In genomic region chr22:20156611-20157415, GRCh38 we compare ENCODE assay signal across 8 cellular contexts. TPM values are rescaled to one million over a fixed set of nuclear protein-coding genes. Genes with fewer than 3 reads are reported as not detected.
DNase-seq lines count a peak whose midpoint lies in the region; ATAC-seq, FAIRE-seq and TF ChIP-seq lines count a peak whose summit lies in the region.

No MANE protein-coding gene starts in this region.

- in situ Hi-C loops in GM13977 (cut with MboI; ENCODE audit: low pct_unique_long_range_greater_than_20kb, low sequenced_read_pairs, unreplicated experiment): loop anchor here (10.0 kb wide), 1 partner anchor 138 kb away; no protein-coding TSS in a partner anchor
- in situ Hi-C loops in HepG2 (cut with HindIII; ENCODE audit: extremely low pct_ligation_motif_present, low pct_unique_long_range_greater_than_20kb): loop anchor here (5.0 to 25.0 kb wide), 3 partner anchors 78 to 1195 kb away; no protein-coding TSS in a partner anchor

- intact Hi-C loops in activated CD4-positive, alpha-beta T cell treated with anti-CD3 and anti-CD28 coated beads, Interleukin-2, amount 10 ng/mL, durations not matched to agents 24 days and 14 days (cut with micrococcal nuclease): loop anchor here (1.0 to 5.0 kb wide), 3 partner anchors 110 to 299 kb away; partner anchors contain the start of gene RTN4R
- intact Hi-C loops in HepG2 (cut with micrococcal nuclease; ENCODE audit: unreplicated experiment): loop anchor here (1.0 kb wide), 1 partner anchor 81 kb away; no protein-coding TSS in a partner anchor

- peaks cover 17 to 57% of the 10 kb centered on the region in 2 experiments for H3K27me3 ChIP-seq in HepG2 (ENCODE audit: control insufficient read depth in 1 of 2, insufficient read depth in 2 of 2, low read length in 2 of 2)

- no peaks in the 10 kb centered on the region for H3K79me2 ChIP-seq in HepG2 (ENCODE audit: insufficient read depth, low read length)

- H3K4me3 ChIP-seq in choroid plexus epithelial cell (ENCODE audit: low read depth, low read length) (no peak overlapping the region), HepG2 (replicated peaks in 1 of 3; ENCODE audit: insufficient read depth in 1 of 3, low read depth in 2 of 3, low read length in 3 of 3) (no peak overlapping the region)

- TF ChIP-seq CTCF in GM13977 (IDR thresholded peaks at IDR 0.05; ENCODE audit: extremely low read depth, insufficient read depth, missing control alignments) (peak; percentile 97), choroid plexus epithelial cell (conservative IDR thresholded peaks at IDR 0.05; ENCODE audit: low read depth, low read length) (peak; percentile 97), HepG2 (CRISPR knock-in tag; IDR thresholded peaks at IDR 0.05) (peak; percentile 99)

- POLR2A ChIA-PET in HepG2 (lab: Yijun Ruan, JAX): no interaction called here

- TF ChIP-seq EP300 in HepG2 (IDR thresholded peaks at IDR 0.05; ENCODE audit: low read depth in 2 of 2, low read length in 2 of 2) (no peak), HepG2 (CRISPR knock-in tag; IDR thresholded peaks at IDR 0.05; ENCODE audit: borderline replicate concordance) (no peak)

- H3K9ac ChIP-seq in HepG2 (ENCODE audit: insufficient read depth, low read depth, low read length): no peak overlapping the region

- DNase-seq in 8988T (peak; percentile 91), GM13977 (ENCODE audit: low spot score) (peak; percentile 96), NCI-H345 treated with DMSO at 0.1 percent for 48 hours (lab: John Stamatoyannopoulos, UW; ENCODE audit: unreplicated experiment) (peak; percentile 41), choroid plexus epithelial cell (ENCODE audit: low read depth) (peak; percentile 82), HepG2 (ENCODE audit: low spot score) (peak; percentile 42)
- peak; percentile 96 for DNase-seq in activated CD4-positive, alpha-beta T cell treated with anti-CD3 and anti-CD28 coated beads, Interleukin-2, amount 10 ng/mL, durations not matched to agents 24 days and 14 days
- DNase-seq in stimulated activated CD4-positive, alpha-beta T cell treated with anti-CD3 and anti-CD28 coated beads, Interleukin-4, amount 100 ng/mL, for 4 hours: peak; percentile 80 to 91

- no peak overlapping the region for H3K27ac Mint-ChIP-seq in activated CD4-positive, alpha-beta T cell treated with anti-CD3 and anti-CD28 coated beads, Interleukin-2, amount 10 ng/mL, durations not matched to agents 24 days and 14 days

- no peak overlapping the region for H2AFZ ChIP-seq in HepG2 (ENCODE audit: low read length)

- no peak overlapping the region for H3K27ac ChIP-seq in HepG2 (ENCODE audit: extremely low read length, insufficient read depth, low read length)

- CTCF ChIA-PET in HepG2 (lab: Yijun Ruan, JAX; ENCODE audit: low intra/inter-chr PET ratio, low total read pairs): interaction anchor here (1.1 to 4.1 kb wide), 4 partner anchors 82 to 299 kb away, joined by 3 to 28 read pairs (median 4); partner anchors contain the start of gene RTN4R

- ATAC-seq in HepG2 (peak; percentile 81), GM19467 (IDR thresholded peaks at IDR 0.05; ENCODE audit: unreplicated experiment) (no peak)

- no peaks in the 10 kb centered on the region for H4K20me1 ChIP-seq in HepG2 (ENCODE audit: insufficient read depth, low read length)

- H3K27me3 Mint-ChIP-seq in activated CD4-positive, alpha-beta T cell treated with anti-CD3 and anti-CD28 coated beads, Interleukin-2, amount 10 ng/mL, durations not matched to agents 24 days and 14 days: no peaks in the 10 kb centered on the region

- no peaks in the 10 kb centered on the region for H3K36me3 Mint-ChIP-seq in activated CD4-positive, alpha-beta T cell treated with anti-CD3 and anti-CD28 coated beads, Interleukin-2, amount 10 ng/mL, durations not matched to agents 24 days and 14 days (ENCODE audit: low read depth)

- no peaks in the 10 kb centered on the region for H3K9me3 Mint-ChIP-seq in activated CD4-positive, alpha-beta T cell treated with anti-CD3 and anti-CD28 coated beads, Interleukin-2, amount 10 ng/mL, durations not matched to agents 24 days and 14 days

- peak; percentile 40 for FAIRE-seq in HepG2 (lab: Jason Lieb, UNC)

- no peaks in the 10 kb centered on the region for H3K9me3 ChIP-seq in HepG2 (ENCODE audit: low read length)

- no TSS peak for BruUV-seq in HepG2 (replicated peaks; lab: Mats Ljungman, UMichigan)

- no peaks in the 10 kb centered on the region for H3K4me1 ChIP-seq in HepG2 (ENCODE audit: insufficient read depth, low read length)

- TF ChIP-seq POLR2A in HepG2 (IDR thresholded peaks at IDR 0.05; ENCODE audit: insufficient read depth in 1 of 2, low read depth in 2 of 2, low read length in 2 of 2): no peak

- WGBS in HepG2 (ENCODE audit: low lambda C conversion rate): 36% methylated on average over 7 of the region's 16 CpGs

- H3K4me1 Mint-ChIP-seq in activated CD4-positive, alpha-beta T cell treated with anti-CD3 and anti-CD28 coated beads, Interleukin-2, amount 10 ng/mL, durations not matched to agents 24 days and 14 days: peaks cover 2% of the 10 kb centered on the region

- H3K4me2 ChIP-seq in HepG2 (ENCODE audit: low read depth, low read length): no peak overlapping the region

- H3K36me3 ChIP-seq in HepG2 (replicated peaks in 1 of 2; ENCODE audit: control insufficient read depth in 1 of 2, insufficient read depth in 2 of 2, low read length in 2 of 2): no peaks in the 10 kb centered on the region

- no peak overlapping the region for H3K4me3 Mint-ChIP-seq in activated CD4-positive, alpha-beta T cell treated with anti-CD3 and anti-CD28 coated beads, Interleukin-2, amount 10 ng/mL, durations not matched to agents 24 days and 14 days

- TF ChIP-seq RAD21 in HepG2 (CRISPR knock-in tag; IDR thresholded peaks at IDR 0.05): peak; percentile 98

RNA-seq across cellular contexts. Expression of gene CCDC188, which starts 6.0 kb away (rescaled TPM):
- total RNA-seq in activated CD4-positive, alpha-beta T cell treated with anti-CD3 and anti-CD28 coated beads, Interleukin-2, amount 10 ng/mL, durations not matched to agents 24 days and 14 days: 0.14 TPM in 1 of 2 replicates, not detected in the other
- total RNA-seq in HepG2 (2016; rRNA removed; fragmentation: Illumina TruSeq; extraction: Trizol): not detected in 2 replicates
- not detected in 2 replicates for total RNA-seq in HepG2 (2016; cell fraction: cytosol; rRNA removed; fragmentation: Illumina TruSeq; extraction: Trizol; ENCODE audit: low read depth)
- total RNA-seq in HepG2 (2016; cell fraction: insoluble cytoplasmic fraction; rRNA removed; fragmentation: Illumina TruSeq; extraction: Trizol): not detected in 2 replicates
- total RNA-seq in HepG2 (2016; cell fraction: membrane; rRNA removed; fragmentation: Illumina TruSeq; extraction: Trizol): not detected in 2 replicates
- not detected in 2 replicates for total RNA-seq in HepG2 (2016; cell fraction: nucleus; rRNA removed; fragmentation: Illumina TruSeq; extraction: Trizol)
- not detected in 2 replicates for polyA plus RNA-seq in HepG2 (2011; rRNA removed)
- polyA plus RNA-seq in HepG2 (2011; cell fraction: cytosol; rRNA removed): not detected in 2 replicates
- polyA plus RNA-seq in HepG2 (2011; cell fraction: nucleus; rRNA removed): not detected in 2 replicates
- polyA plus RNA-seq in HepG2 (2012): not detected in 2 replicates
- not detected in 2 replicates for polyA plus RNA-seq in HepG2 (2016; cell fraction: cytosol; fragmentation: Illumina TruSeq; extraction: Trizol; ENCODE audit: low read depth)
- not detected in 2 replicates for polyA plus RNA-seq in HepG2 (2016; cell fraction: insoluble cytoplasmic fraction; fragmentation: Illumina TruSeq; extraction: Trizol; ENCODE audit: low read depth)
- polyA plus RNA-seq in HepG2 (2016; cell fraction: membrane; fragmentation: Illumina TruSeq; extraction: Trizol; ENCODE audit: low read depth): not detected in 2 replicates
- polyA plus RNA-seq in HepG2 (2016; cell fraction: nucleus; fragmentation: Illumina TruSeq; extraction: Trizol; ENCODE audit: insufficient read depth, low read depth): not detected in 2 replicates
- not detected in 2 replicates for polyA minus RNA-seq in HepG2 (2011; rRNA and poly(A)+ RNA removed; ENCODE audit: low replicate concordance)
- not detected in 2 replicates for polyA minus RNA-seq in HepG2 (2011; cell fraction: cytosol; rRNA and poly(A)+ RNA removed)
- polyA minus RNA-seq in HepG2 (2011; cell fraction: nucleus; rRNA and poly(A)+ RNA removed): not detected in 2 replicates

RNA-seq across cellular contexts. Expression of gene ZDHHC8, which starts 25.2 kb away (rescaled TPM):
- 95.2 and 100 TPM in 2 replicates for total RNA-seq in activated CD4-positive, alpha-beta T cell treated with anti-CD3 and anti-CD28 coated beads, Interleukin-2, amount 10 ng/mL, durations not matched to agents 24 days and 14 days
- total RNA-seq in HepG2 (2016; rRNA removed; fragmentation: Illumina TruSeq; extraction: Trizol): 2.2 and 7.5 TPM in 2 replicates
- 9.7 and 13.0 TPM in 2 replicates for total RNA-seq in HepG2 (2016; cell fraction: cytosol; rRNA removed; fragmentation: Illumina TruSeq; extraction: Trizol; ENCODE audit: low read depth)
- 2.3 and 6.9 TPM in 2 replicates for total RNA-seq in HepG2 (2016; cell fraction: insoluble cytoplasmic fraction; rRNA removed; fragmentation: Illumina TruSeq; extraction: Trizol)
- 7.3 and 7.7 TPM in 2 replicates for total RNA-seq in HepG2 (2016; cell fraction: membrane; rRNA removed; fragmentation: Illumina TruSeq; extraction: Trizol)
- 10.4 and 12.9 TPM in 2 replicates for total RNA-seq in HepG2 (2016; cell fraction: nucleus; rRNA removed; fragmentation: Illumina TruSeq; extraction: Trizol)
- 21.3 and 23.8 TPM in 2 replicates for polyA plus RNA-seq in HepG2 (2011; rRNA removed)
- 7.4 and 11.5 TPM in 2 replicates for polyA plus RNA-seq in HepG2 (2011; cell fraction: cytosol; rRNA removed)
- 339 and 424 TPM in 2 replicates for polyA plus RNA-seq in HepG2 (2011; cell fraction: nucleus; rRNA removed)
- polyA plus RNA-seq in HepG2 (2012): 20.4 and 23.6 TPM in 2 replicates
- polyA plus RNA-seq in HepG2 (2016; cell fraction: cytosol; fragmentation: Illumina TruSeq; extraction: Trizol; ENCODE audit: low read depth): 4.7 and 5.5 TPM in 2 replicates
- 6.9 and 9.6 TPM in 2 replicates for polyA plus RNA-seq in HepG2 (2016; cell fraction: insoluble cytoplasmic fraction; fragmentation: Illumina TruSeq; extraction: Trizol; ENCODE audit: low read depth)
- polyA plus RNA-seq in HepG2 (2016; cell fraction: membrane; fragmentation: Illumina TruSeq; extraction: Trizol; ENCODE audit: low read depth): 13.6 and 14.9 TPM in 2 replicates
- polyA plus RNA-seq in HepG2 (2016; cell fraction: nucleus; fragmentation: Illumina TruSeq; extraction: Trizol; ENCODE audit: insufficient read depth, low read depth): 107 and 110 TPM in 2 replicates
- 10.0 and 10.2 TPM in 2 replicates for polyA minus RNA-seq in HepG2 (2011; rRNA and poly(A)+ RNA removed; ENCODE audit: low replicate concordance)
- polyA minus RNA-seq in HepG2 (2011; cell fraction: cytosol; rRNA and poly(A)+ RNA removed): 4.3 and 6.2 TPM in 2 replicates
- 11.3 and 19.8 TPM in 2 replicates for polyA minus RNA-seq in HepG2 (2011; cell fraction: nucleus; rRNA and poly(A)+ RNA removed)

RNA-seq across cellular contexts. Expression of gene TRMT2A, which starts 39.8 kb away (rescaled TPM):
- total RNA-seq in activated CD4-positive, alpha-beta T cell treated with anti-CD3 and anti-CD28 coated beads, Interleukin-2, amount 10 ng/mL, durations not matched to agents 24 days and 14 days: 125 and 135 TPM in 2 replicates
- 18.4 and 30.3 TPM in 2 replicates for total RNA-seq in HepG2 (2016; rRNA removed; fragmentation: Illumina TruSeq; extraction: Trizol)
- total RNA-seq in HepG2 (2016; cell fraction: cytosol; rRNA removed; fragmentation: Illumina TruSeq; extraction: Trizol; ENCODE audit: low read depth): 11.5 and 14.4 TPM in 2 replicates
- 16.2 and 32.5 TPM in 2 replicates for total RNA-seq in HepG2 (2016; cell fraction: insoluble cytoplasmic fraction; rRNA removed; fragmentation: Illumina TruSeq; extraction: Trizol)
- total RNA-seq in HepG2 (2016; cell fraction: membrane; rRNA removed; fragmentation: Illumina TruSeq; extraction: Trizol): 15.5 and 21.4 TPM in 2 replicates
- total RNA-seq in HepG2 (2016; cell fraction: nucleus; rRNA removed; fragmentation: Illumina TruSeq; extraction: Trizol): 35.9 and 49.2 TPM in 2 replicates
- polyA plus RNA-seq in HepG2 (2011; rRNA removed): 24.0 and 30.8 TPM in 2 replicates
- polyA plus RNA-seq in HepG2 (2011; cell fraction: cytosol; rRNA removed): 12.3 and 19.2 TPM in 2 replicates
- polyA plus RNA-seq in HepG2 (2011; cell fraction: nucleus; rRNA removed): 251 and 263 TPM in 2 replicates
- polyA plus RNA-seq in HepG2 (2012): 17.6 and 20.5 TPM in 2 replicates
- polyA plus RNA-seq in HepG2 (2016; cell fraction: cytosol; fragmentation: Illumina TruSeq; extraction: Trizol; ENCODE audit: low read depth): 7.7 TPM in 2 replicates
- 20.9 and 22.1 TPM in 2 replicates for polyA plus RNA-seq in HepG2 (2016; cell fraction: insoluble cytoplasmic fraction; fragmentation: Illumina TruSeq; extraction: Trizol; ENCODE audit: low read depth)
- polyA plus RNA-seq in HepG2 (2016; cell fraction: membrane; fragmentation: Illumina TruSeq; extraction: Trizol; ENCODE audit: low read depth): 11.9 and 13.0 TPM in 2 replicates
- 95.8 and 103 TPM in 2 replicates for polyA plus RNA-seq in HepG2 (2016; cell fraction: nucleus; fragmentation: Illumina TruSeq; extraction: Trizol; ENCODE audit: insufficient read depth, low read depth)
- polyA minus RNA-seq in HepG2 (2011; rRNA and poly(A)+ RNA removed; ENCODE audit: low replicate concordance): 51.2 and 62.1 TPM in 2 replicates
- 10.6 and 13.6 TPM in 2 replicates for polyA minus RNA-seq in HepG2 (2011; cell fraction: cytosol; rRNA and poly(A)+ RNA removed)
- polyA minus RNA-seq in HepG2 (2011; cell fraction: nucleus; rRNA and poly(A)+ RNA removed): 48.9 and 53.0 TPM in 2 replicates

RNA-seq across cellular contexts. Expression of gene RANBP1, which starts 40.9 kb away (rescaled TPM):
- 488 and 500 TPM in 2 replicates for total RNA-seq in activated CD4-positive, alpha-beta T cell treated with anti-CD3 and anti-CD28 coated beads, Interleukin-2, amount 10 ng/mL, durations not matched to agents 24 days and 14 days
- total RNA-seq in HepG2 (2016; rRNA removed; fragmentation: Illumina TruSeq; extraction: Trizol): 492 and 544 TPM in 2 replicates
- 261 and 299 TPM in 2 replicates for total RNA-seq in HepG2 (2016; cell fraction: cytosol; rRNA removed; fragmentation: Illumina TruSeq; extraction: Trizol; ENCODE audit: low read depth)
- total RNA-seq in HepG2 (2016; cell fraction: insoluble cytoplasmic fraction; rRNA removed; fragmentation: Illumina TruSeq; extraction: Trizol): 488 and 609 TPM in 2 replicates
- 327 and 371 TPM in 2 replicates for total RNA-seq in HepG2 (2016; cell fraction: membrane; rRNA removed; fragmentation: Illumina TruSeq; extraction: Trizol)
- total RNA-seq in HepG2 (2016; cell fraction: nucleus; rRNA removed; fragmentation: Illumina TruSeq; extraction: Trizol): 174 and 196 TPM in 2 replicates
- polyA plus RNA-seq in HepG2 (2011; rRNA removed): 167 and 181 TPM in 2 replicates
- polyA plus RNA-seq in HepG2 (2011; cell fraction: cytosol; rRNA removed): 186 and 192 TPM in 2 replicates
- polyA plus RNA-seq in HepG2 (2011; cell fraction: nucleus; rRNA removed): 148 and 170 TPM in 2 replicates
- 127 and 149 TPM in 2 replicates for polyA plus RNA-seq in HepG2 (2012)
- polyA plus RNA-seq in HepG2 (2016; cell fraction: cytosol; fragmentation: Illumina TruSeq; extraction: Trizol; ENCODE audit: low read depth): 239 and 293 TPM in 2 replicates
- polyA plus RNA-seq in HepG2 (2016; cell fraction: insoluble cytoplasmic fraction; fragmentation: Illumina TruSeq; extraction: Trizol; ENCODE audit: low read depth): 614 and 703 TPM in 2 replicates
- polyA plus RNA-seq in HepG2 (2016; cell fraction: membrane; fragmentation: Illumina TruSeq; extraction: Trizol; ENCODE audit: low read depth): 272 and 323 TPM in 2 replicates
- polyA plus RNA-seq in HepG2 (2016; cell fraction: nucleus; fragmentation: Illumina TruSeq; extraction: Trizol; ENCODE audit: insufficient read depth, low read depth): 346 and 368 TPM in 2 replicates
- 156 and 233 TPM in 2 replicates for polyA minus RNA-seq in HepG2 (2011; rRNA and poly(A)+ RNA removed; ENCODE audit: low replicate concordance)
- polyA minus RNA-seq in HepG2 (2011; cell fraction: cytosol; rRNA and poly(A)+ RNA removed): 76.0 and 88.9 TPM in 2 replicates
- polyA minus RNA-seq in HepG2 (2011; cell fraction: nucleus; rRNA and poly(A)+ RNA removed): 52.2 and 57.9 TPM in 2 replicates

Comparison
In these comparisons a context has a peak if more than half of its experiments do, and no peak if none do; other contexts are left out.
1. DNase-seq: peak in every context shown above with its lines; median percentile 96 in GM13977; 96 in activated CD4-positive, alpha-beta T cell treated with anti-CD3 and anti-CD28 coated beads, Interleukin-2, amount 10 ng/mL, durations not matched to agents 24 days and 14 days; 91 in 8988T; 86 in stimulated activated CD4-positive, alpha-beta T cell treated with anti-CD3 and anti-CD28 coated beads, Interleukin-4, amount 100 ng/mL, for 4 hours; 82 in choroid plexus epithelial cell; 42 in HepG2; 41 in NCI-H345 treated with DMSO at 0.1 percent for 48 hours.